Comparison of ENCODE assay signal across 26 cellular contexts in the genomic region with DNA sequence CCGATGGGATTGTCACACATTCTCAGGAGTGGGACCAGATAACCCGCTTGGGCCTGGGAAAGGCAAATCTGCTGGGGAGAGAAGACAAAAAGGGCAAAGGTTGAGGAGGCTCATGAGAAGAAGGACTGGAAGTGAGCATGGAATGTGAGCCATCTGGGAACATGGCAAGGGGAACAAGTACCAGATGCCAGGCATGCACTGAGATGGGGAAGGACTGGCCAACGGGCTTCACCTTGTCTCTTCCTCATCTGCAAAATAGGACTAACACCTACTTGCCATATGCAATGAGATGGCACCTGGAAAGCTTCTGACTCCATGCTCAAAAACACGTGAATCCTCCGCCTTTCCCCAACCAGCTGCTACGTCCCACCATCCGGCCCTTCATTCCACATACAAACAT.
A peak's percentile ranks its signal among the peaks of the same experiment; 100 is the strongest.
DNase-seq lines count a peak whose midpoint lies in the region; ATAC-seq and TF ChIP-seq lines count a peak whose summit lies in the region.
"Had no signal": no experiment of that assay in that cellular context is flagged by ENCODE, and none has a peak within 500 bp of the region (broad histone marks: within the 10 kb centered on the region; RNA-seq: fewer than 3 reads in every experiment).

No MANE protein-coding gene starts in this region.

- peaks cover 3% of the 10 kb centered on the region for H3K4me1 ChIP-seq in IMR-90 (ENCODE audit: control insufficient read depth, insufficient read depth, low read length)
- H3K4me1 ChIP-seq: Caco-2 had no signal

- H3K56ac ChIP-seq in IMR-90 (ENCODE audit: extremely low read depth, insufficient read depth, low read length) = no peak overlapping the region

- TF ChIP-seq RAD21 in IMR-90 (IDR thresholded peaks at IDR 0.05; ENCODE audit: low read length) = no peak

- no TSS peak for BruUV-seq in IMR-90 (replicated peaks; lab: Mats Ljungman, UMichigan)

- in situ Hi-C loops in IMR-90 (cut with MboI; ENCODE audit: low sequenced_read_pairs) = no loop called here

- peak overlapping the region; percentile 5 for H3K27ac Mint-ChIP-seq in endothelial cell (ENCODE audit: unreplicated experiment)
- no peak overlapping the region for H3K27ac Mint-ChIP-seq in CD4-positive, alpha-beta T cell
- H3K27ac Mint-ChIP-seq: CD8-positive, alpha-beta T cell; T-cell had no signal

- DNase-seq in IMR-90 = no peak
- DNase-seq in NCI-H446 treated with DMSO at 0.1 percent for 48 hours (lab: John Stamatoyannopoulos, UW) = peak; percentile 47
- DNase-seq in endothelial cell (ENCODE audit: low spot score) = no peak
- no peak for DNase-seq in NCI-H146 treated with DMSO at 0.1 percent for 48 hours (lab: John Stamatoyannopoulos, UW; ENCODE audit: unreplicated experiment)
- no peak for DNase-seq in DMS114 treated with DMSO at 0.1 percent for 48 hours (lab: John Stamatoyannopoulos, UW; ENCODE audit: unreplicated experiment)
- no peak for DNase-seq in GOT3 (lab: John Stamatoyannopoulos, UW)
- no peak for DNase-seq in CD4-positive, alpha-beta T cell
- DNase-seq: Caco-2; CD8-positive, alpha-beta T cell; DMS153; DND-41; Kasumi-1; MV-4-11; NCI-H1105; NCI-H1436 treated with DMSO at 0.1 percent for 48 hours; NCI-H2029 treated with DMSO at 0.1 percent for 48 hours; NCI-H345; NCI-H524 treated with DMSO at 0.1 percent for 48 hours; NCI-H82; NK-92 treated with Interleukin-12 subunit alpha and Interleukin-12 subunit beta, amount 100 ng/mL, for 24 hours; PC-3; T-cell had no signal

- H3K36me3 ChIP-seq in IMR-90 (ENCODE audit: control insufficient read depth, insufficient read depth, low read length) = no peaks in the 10 kb centered on the region
- H3K36me3 ChIP-seq: SJCRH30 had no signal

- intact Hi-C loops in IMR-90 (cut with micrococcal nuclease) = no loop called here
- intact Hi-C loops in CD4-positive, alpha-beta T cell (cut with DNase I, micrococcal nuclease) = no loop called here

- H3K18ac ChIP-seq in IMR-90 (ENCODE audit: low read depth, low read length) = no peak overlapping the region

- no peak for ATAC-seq in IMR-90 (ENCODE audit: low read depth)
- ATAC-seq in CD4-positive, alpha-beta T cell (ENCODE audit: poor library complexity) = no peak
- ATAC-seq: CD8-positive, alpha-beta T cell; HepG2; K562; PC-3; SK-N-SH treated with all-trans-retinoic acid at 6 μM for 48 hours; T-cell had no signal

- peaks cover 8% of the 10 kb centered on the region for H3K36me3 Mint-ChIP-seq in endothelial cell (ENCODE audit: low read depth, unreplicated experiment)
- no peaks in the 10 kb centered on the region for H3K36me3 Mint-ChIP-seq in CD4-positive, alpha-beta T cell (ENCODE audit: low read depth)
- H3K36me3 Mint-ChIP-seq: CD8-positive, alpha-beta T cell; T-cell had no signal

- no peaks in the 10 kb centered on the region for H3K27me3 ChIP-seq in IMR-90 (ENCODE audit: control insufficient read depth, insufficient read depth, low read length)
- no peaks in the 10 kb centered on the region for H3K27me3 ChIP-seq in CD4-positive, alpha-beta T cell (ENCODE audit: control insufficient read depth, insufficient read depth, low read length)
- H3K27me3 ChIP-seq: SJCRH30 had no signal

- H3K14ac ChIP-seq in IMR-90 (replicated peaks; ENCODE audit: low read depth, low read length) = no peak overlapping the region

- H3K4me1 Mint-ChIP-seq in endothelial cell (ENCODE audit: unreplicated experiment) = peaks cover 41% of the 10 kb centered on the region
- no peaks in the 10 kb centered on the region for H3K4me1 Mint-ChIP-seq in CD4-positive, alpha-beta T cell (ENCODE audit: low read depth)
- H3K4me1 Mint-ChIP-seq: T-cell had no signal

- no peak overlapping the region for H3K9ac ChIP-seq in IMR-90 (ENCODE audit: low read depth, low read length)

- H2AK5ac ChIP-seq in IMR-90 (ENCODE audit: low read depth, low read length) = no peak overlapping the region

- POLR2A ChIA-PET in IMR-90 (lab: Charles Lee; ENCODE audit: unreplicated experiment) = no interaction called here
- POLR2A ChIA-PET in CD4-positive, alpha-beta T cell (lab: Charles Lee) = no interaction called here

- H3K23ac ChIP-seq in IMR-90 (ENCODE audit: low read depth, low read length) = 0 out of 2 replicates have a peak overlapping the region, but pooled peaks have one; percentile 10

- no peak overlapping the region for H2BK120ac ChIP-seq in IMR-90 (ENCODE audit: low read depth, low read length)

- dilution Hi-C loops in IMR-90 (cut with HindIII; ENCODE audit: low sequenced_read_pairs, unreplicated experiment) = no loop called here

- H3K27me3 Mint-ChIP-seq in endothelial cell (ENCODE audit: unreplicated experiment) = peaks cover 2% of the 10 kb centered on the region
- H3K27me3 Mint-ChIP-seq in CD4-positive, alpha-beta T cell = peaks cover 9% of the 10 kb centered on the region

- no peak overlapping the region for H4K5ac ChIP-seq in IMR-90 (ENCODE audit: low read depth, low read length)

- H3K4me2 ChIP-seq in IMR-90 (ENCODE audit: low read depth, low read length) = no peak overlapping the region

- no peak overlapping the region for H4K91ac ChIP-seq in IMR-90 (ENCODE audit: insufficient read depth, low read depth, low read length)

- H4K20me1 ChIP-seq in IMR-90 (ENCODE audit: insufficient read depth, low read length) = no peaks in the 10 kb centered on the region

- H3K4ac ChIP-seq in IMR-90 (ENCODE audit: low read depth, low read length) = no peak overlapping the region

- no peaks in the 10 kb centered on the region for H3K9me3 Mint-ChIP-seq in endothelial cell (ENCODE audit: unreplicated experiment)
- H3K9me3 Mint-ChIP-seq in CD4-positive, alpha-beta T cell = no peaks in the 10 kb centered on the region
- H3K9me3 Mint-ChIP-seq: CD8-positive, alpha-beta T cell; T-cell had no signal

- H3K9me3 ChIP-seq in IMR-90 (ENCODE audit: control insufficient read depth, insufficient read depth, low read length) = no peaks in the 10 kb centered on the region
- H3K9me3 ChIP-seq in CD4-positive, alpha-beta T cell (ENCODE audit: control insufficient read depth, low read length) = no peaks in the 10 kb centered on the region
- H3K9me3 ChIP-seq: Caco-2, SJCRH30 had no signal

- no peak overlapping the region for H2AFZ ChIP-seq in IMR-90 (replicated peaks; ENCODE audit: low read length, poor library complexity)

- 78% methylated on average over 2 of the region's 7 CpGs; no CpG with 5 or more reads in 1 of the 2 experiments for WGBS in IMR-90 (ENCODE audit: extremely low coverage in 2 of 2, insufficient read length in 1 of 2), 2 experiments

- CTCF ChIA-PET in IMR-90 (lab: Yijun Ruan, JAX) = interaction anchor here (1.4 kb wide), 1 partner anchor 16 kb away, joined by 4 read pairs; no protein-coding TSS in a partner anchor
- CTCF ChIA-PET in CD4-positive, alpha-beta T cell (lab: Charles Lee) = no interaction called here

- no peak overlapping the region for H3K4me3 Mint-ChIP-seq in endothelial cell (ENCODE audit: unreplicated experiment)
- H3K4me3 Mint-ChIP-seq in CD4-positive, alpha-beta T cell = no peak overlapping the region
- H3K4me3 Mint-ChIP-seq: CD8-positive, alpha-beta T cell; T-cell had no signal

- peaks cover 7% of the 10 kb centered on the region; the same call in 1 of the 2 replicates for H3K9me1 ChIP-seq in IMR-90 (ENCODE audit: insufficient read depth, low read length)

- H2BK15ac ChIP-seq in IMR-90 (ENCODE audit: low read depth, low read length) = no peak overlapping the region

- H3K79me1 ChIP-seq in IMR-90 (ENCODE audit: low read depth in 1 of 2, low read length in 2 of 2) = peaks cover 5 to 6% of the 10 kb centered on the region in 2 experiments; a peak in 3 of 4 replicates

- TF ChIP-seq CTCF in IMR-90 (conservative IDR thresholded peaks at IDR 0.05; ENCODE audit: low read depth, low read length) (no peak), endothelial cell (IDR thresholded peaks at IDR 0.05; ENCODE audit: unreplicated experiment) (no peak)
- TF ChIP-seq CTCF in CD4-positive, alpha-beta T cell (IDR thresholded peaks at IDR 0.05) = no peak

- TF ChIP-seq POLR2A in IMR-90 (IDR thresholded peaks at IDR 0.05; ENCODE audit: low read depth, low read length) = no peak

- H2AK9ac ChIP-seq in IMR-90 (replicated peaks; ENCODE audit: low read depth, low read length, poor library complexity) = peak overlapping the region; percentile 55

- H2BK20ac ChIP-seq in IMR-90 (ENCODE audit: low read depth, low read length) = no peak overlapping the region

- H2BK5ac ChIP-seq in IMR-90 (ENCODE audit: low read depth, low read length, poor library complexity, severe bottlenecking) = no peak overlapping the region

- no peak overlapping the region for H3K27ac ChIP-seq in IMR-90 (ENCODE audit: insufficient read depth, low read length)
- no peak overlapping the region for H3K27ac ChIP-seq in CD4-positive, alpha-beta T cell (ENCODE audit: low read depth, low read length)
- H3K27ac ChIP-seq: SJCRH30 had no signal

- no peak overlapping the region for H3K4me3 ChIP-seq in IMR-90 (ENCODE audit: insufficient read depth, low read depth, low read length)
- H3K4me3 ChIP-seq: K562, SJCRH30 had no signal

- H4K8ac ChIP-seq in IMR-90 (ENCODE audit: low read depth in 2 of 2, low read length in 2 of 2) = no peak overlapping the region

TF ChIP-seq in IMR-90, 13 proteins besides CTCF, POLR2A, EP300 and RAD21 (continues in another document):
- TF ChIP-seq MAZ (IDR thresholded peaks at IDR 0.05; ENCODE audit: borderline replicate concordance, low read depth, low read length) (no peak), SMC3 (IDR thresholded peaks at IDR 0.05; ENCODE audit: low read depth, low read length) (no peak), MAFK (IDR thresholded peaks at IDR 0.05; ENCODE audit: low read depth, low read length) (no peak), MXI1 (IDR thresholded peaks at IDR 0.05; ENCODE audit: borderline replicate concordance, low read depth, low read length) (no peak), RCOR1 (IDR thresholded peaks at IDR 0.05; ENCODE audit: insufficient replicate concordance, low read length) (no peak)
- TF ChIP-seq, protein P1, sequence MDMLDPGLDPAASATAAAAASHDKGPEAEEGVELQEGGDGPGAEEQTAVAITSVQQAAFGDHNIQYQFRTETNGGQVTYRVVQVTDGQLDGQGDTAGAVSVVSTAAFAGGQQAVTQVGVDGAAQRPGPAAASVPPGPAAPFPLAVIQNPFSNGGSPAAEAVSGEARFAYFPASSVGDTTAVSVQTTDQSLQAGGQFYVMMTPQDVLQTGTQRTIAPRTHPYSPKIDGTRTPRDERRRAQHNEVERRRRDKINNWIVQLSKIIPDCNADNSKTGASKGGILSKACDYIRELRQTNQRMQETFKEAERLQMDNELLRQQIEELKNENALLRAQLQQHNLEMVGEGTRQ (IDR thresholded peaks at IDR 0.05; ENCODE audit: low read depth, low read length) = no peak
- TF ChIP-seq, protein P2, sequence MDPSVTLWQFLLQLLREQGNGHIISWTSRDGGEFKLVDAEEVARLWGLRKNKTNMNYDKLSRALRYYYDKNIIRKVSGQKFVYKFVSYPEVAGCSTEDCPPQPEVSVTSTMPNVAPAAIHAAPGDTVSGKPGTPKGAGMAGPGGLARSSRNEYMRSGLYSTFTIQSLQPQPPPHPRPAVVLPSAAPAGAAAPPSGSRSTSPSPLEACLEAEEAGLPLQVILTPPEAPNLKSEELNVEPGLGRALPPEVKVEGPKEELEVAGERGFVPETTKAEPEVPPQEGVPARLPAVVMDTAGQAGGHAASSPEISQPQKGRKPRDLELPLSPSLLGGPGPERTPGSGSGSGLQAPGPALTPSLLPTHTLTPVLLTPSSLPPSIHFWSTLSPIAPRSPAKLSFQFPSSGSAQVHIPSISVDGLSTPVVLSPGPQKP (IDR thresholded peaks at IDR 0.05; ENCODE audit: borderline replicate concordance, low read depth, low read length) = no peak
